ENCODE assay signal across 22 cellular contexts in the genomic region with DNA sequence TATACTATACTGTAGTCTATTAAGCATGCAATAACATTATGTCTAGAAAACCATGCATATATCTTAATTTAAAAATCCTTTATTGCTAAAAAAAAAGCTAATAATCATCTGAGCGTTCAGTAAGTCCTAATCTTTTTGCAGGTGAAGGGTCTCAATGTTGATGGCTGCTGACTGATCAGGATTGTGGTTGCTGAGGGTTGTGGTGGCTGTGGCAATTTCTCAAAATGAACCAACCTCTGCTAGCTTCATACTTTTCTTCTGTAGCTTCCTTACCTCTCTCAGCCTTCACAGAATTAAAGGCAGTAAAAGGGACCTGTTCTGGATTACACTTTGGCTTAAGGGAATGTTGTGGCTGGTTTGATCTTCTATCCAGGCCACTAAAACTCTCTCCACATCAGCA.
"Had no signal": no experiment of that assay in that cellular context is flagged by ENCODE, and none has a peak within 500 bp of the region (broad histone marks: within the 10 kb centered on the region; RNA-seq: fewer than 3 reads in every experiment).

No MANE protein-coding gene starts in this region.

- H3K9me3 Mint-ChIP-seq: dendritic cell treated with granulocyte-macrophage colony-stimulating factor and Interleukin-4, amounts not matched to agents 40 ng/mL and 50 ng/mL, for 4 days; memory B cell had no signal

- H3K27ac ChIP-seq: epithelial cell of prostate, gastrocnemius medialis, neural progenitor cell, parathyroid adenoma, psoas muscle, sigmoid colon, thoracic aorta, tibial nerve, upper lobe of left lung had no signal

- H3K36me3 ChIP-seq: neural progenitor cell had no signal

- H3K27me3 ChIP-seq: gastrocnemius medialis, neural progenitor cell, sigmoid colon, tibial nerve, upper lobe of left lung had no signal

- H3K27ac Mint-ChIP-seq: dendritic cell treated with granulocyte-macrophage colony-stimulating factor and Interleukin-4, amounts not matched to agents 40 ng/mL and 50 ng/mL, for 4 days; endodermal cell; memory B cell; neural progenitor cell; stimulated activated naive B cell treated with anti-CD40 and anti-IgM and Interleukin-4, amounts not matched to agents 10 μg/mL and 1 μg/mL and 100 μg/mL, for 72 hours; stimulated activated naive CD8-positive, alpha-beta T cell treated with anti-CD3 and anti-CD28 coated beads, Interleukin-15, Interleukin-2, amounts not matched to agents 100 ng/mL and 50 ng/mL, for 24 hours had no signal

- H3K9me3 ChIP-seq: gastrocnemius medialis, psoas muscle, sigmoid colon had no signal

- ATAC-seq: esophagus mucosa; gastrocnemius medialis; natural killer cell; psoas muscle; right cardiac atrium; stimulated activated naive B cell treated with anti-CD40 and anti-IgM and Interleukin-4, amounts not matched to agents 10 μg/mL and 1 μg/mL and 100 μg/mL, for 72 hours had no signal

- H3K9ac ChIP-seq: neural progenitor cell, parathyroid adenoma had no signal

- H3K4me3 Mint-ChIP-seq: dendritic cell treated with granulocyte-macrophage colony-stimulating factor and Interleukin-4, amounts not matched to agents 40 ng/mL and 50 ng/mL, for 4 days; endodermal cell; memory B cell; natural killer cell; neural progenitor cell; stimulated activated naive B cell treated with anti-CD40 and anti-IgM and Interleukin-4, amounts not matched to agents 10 μg/mL and 1 μg/mL and 100 μg/mL, for 72 hours; stimulated activated naive CD8-positive, alpha-beta T cell treated with anti-CD3 and anti-CD28 coated beads, Interleukin-15, Interleukin-2, amounts not matched to agents 100 ng/mL and 50 ng/mL, for 24 hours had no signal

- H3K4me2 ChIP-seq: neural progenitor cell had no signal

- H3K4me1 ChIP-seq: gastrocnemius medialis, neural progenitor cell, parathyroid adenoma, psoas muscle, sigmoid colon, tibial nerve had no signal

- DNase-seq: effector CD8-positive, alpha-beta T cell; endodermal cell; foreskin fibroblast; gastrocnemius medialis; head of caudate nucleus; natural killer cell; psoas muscle; right cardiac atrium; sigmoid colon; stimulated activated CD4-positive, alpha-beta T cell treated with anti-CD3 and anti-CD28 coated beads, Interleukin-4, amount 100 ng/mL, for 4 hours; stimulated activated naive B cell treated with anti-CD40 and anti-IgM and Interleukin-4, amounts not matched to agents 10 μg/mL and 1 μg/mL and 100 μg/mL, for 72 hours; upper lobe of left lung had no signal

- H3K4me1 Mint-ChIP-seq: endodermal cell; memory B cell; neural progenitor cell; stimulated activated naive B cell treated with anti-CD40 and anti-IgM and Interleukin-4, amounts not matched to agents 10 μg/mL and 1 μg/mL and 100 μg/mL, for 72 hours had no signal

- H3K4me3 ChIP-seq: gastrocnemius medialis, lung, neural progenitor cell, psoas muscle, sigmoid colon, thoracic aorta, tibial nerve, upper lobe of left lung had no signal
